In the genomic region with DNA sequence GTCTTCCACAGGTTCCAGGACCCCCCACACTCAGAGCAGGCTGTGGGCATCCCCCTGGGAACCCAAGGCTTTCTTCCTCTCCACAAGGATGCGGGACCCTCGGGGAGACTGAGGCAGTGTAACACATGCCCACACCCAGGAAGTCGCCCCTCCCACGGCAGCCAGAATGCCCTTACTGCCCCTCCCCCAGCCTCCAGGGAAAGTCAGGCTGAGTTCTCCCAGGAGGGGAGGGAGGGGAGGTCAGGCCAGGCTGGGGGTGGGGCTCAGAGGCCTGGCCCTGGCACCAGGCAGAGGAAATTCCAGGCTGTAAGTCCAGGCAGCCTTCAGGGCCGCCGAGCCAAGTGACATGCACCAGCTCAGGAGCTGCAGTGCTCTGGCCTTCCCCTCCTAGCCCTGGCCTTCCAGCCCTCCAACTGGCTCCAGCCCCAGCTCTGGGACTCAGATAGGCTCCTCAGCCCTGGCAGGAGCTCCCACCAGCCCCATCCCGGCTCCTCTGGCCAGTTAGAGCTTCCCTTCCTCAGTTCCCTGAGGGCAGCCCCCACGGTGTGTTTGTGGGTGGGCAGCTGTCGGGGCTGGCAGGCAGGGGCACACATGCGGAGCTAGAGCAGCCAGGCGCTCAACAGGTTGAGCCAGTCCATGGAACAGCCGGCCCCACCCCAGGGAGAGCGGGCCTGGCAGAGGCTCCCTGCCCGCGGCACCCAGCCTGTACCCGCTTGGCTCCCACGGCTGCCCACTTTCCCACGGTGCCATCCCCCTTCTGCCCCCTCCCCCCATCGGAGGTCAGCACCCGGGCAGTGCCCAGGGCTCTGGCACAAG, we compare ENCODE assay signal across 1 cellular context.
A peak's percentile ranks its signal among the peaks of the same experiment; 100 is the strongest.
TF ChIP-seq lines count a peak whose summit lies in the region.

No MANE protein-coding gene starts in this region.

TF ChIP-seq in HepG2, 621 proteins besides CTCF, POLR2A, EP300 and RAD21 (continued from another document and continues in another):
- TF ChIP-seq HNF1A (IDR thresholded peaks at IDR 0.05; ENCODE audit: low read depth), result 0 out of 2 replicates have a peak, but pooled peaks have one; percentile 17
- no peak; the same call in 1 of the 2 replicates for TF ChIP-seq HNF1A (CRISPR knock-in tag; IDR thresholded peaks at IDR 0.05; ENCODE audit: borderline replicate concordance)
- TF ChIP-seq AHR (CRISPR knock-in tag; IDR thresholded peaks at IDR 0.05), result no peak
- TF ChIP-seq, protein P1, sequence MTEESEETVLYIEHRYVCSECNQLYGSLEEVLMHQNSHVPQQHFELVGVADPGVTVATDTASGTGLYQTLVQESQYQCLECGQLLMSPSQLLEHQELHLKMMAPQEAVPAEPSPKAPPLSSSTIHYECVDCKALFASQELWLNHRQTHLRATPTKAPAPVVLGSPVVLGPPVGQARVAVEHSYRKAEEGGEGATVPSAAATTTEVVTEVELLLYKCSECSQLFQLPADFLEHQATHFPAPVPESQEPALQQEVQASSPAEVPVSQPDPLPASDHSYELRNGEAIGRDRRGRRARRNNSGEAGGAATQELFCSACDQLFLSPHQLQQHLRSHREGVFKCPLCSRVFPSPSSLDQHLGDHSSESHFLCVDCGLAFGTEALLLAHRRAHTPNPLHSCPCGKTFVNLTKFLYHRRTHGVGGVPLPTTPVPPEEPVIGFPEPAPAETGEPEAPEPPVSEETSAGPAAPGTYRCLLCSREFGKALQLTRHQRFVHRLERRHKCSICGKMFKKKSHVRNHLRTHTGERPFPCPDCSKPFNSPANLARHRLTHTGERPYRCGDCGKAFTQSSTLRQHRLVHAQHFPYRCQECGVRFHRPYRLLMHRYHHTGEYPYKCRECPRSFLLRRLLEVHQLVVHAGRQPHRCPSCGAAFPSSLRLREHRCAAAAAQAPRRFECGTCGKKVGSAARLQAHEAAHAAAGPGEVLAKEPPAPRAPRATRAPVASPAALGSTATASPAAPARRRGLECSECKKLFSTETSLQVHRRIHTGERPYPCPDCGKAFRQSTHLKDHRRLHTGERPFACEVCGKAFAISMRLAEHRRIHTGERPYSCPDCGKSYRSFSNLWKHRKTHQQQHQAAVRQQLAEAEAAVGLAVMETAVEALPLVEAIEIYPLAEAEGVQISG (CRISPR knock-in tag; IDR thresholded peaks at IDR 0.05), result peak; percentile 18; the same call in 1 of the 2 replicates
- TF ChIP-seq ZNF318 (CRISPR knock-in tag; IDR thresholded peaks at IDR 0.05), result 0 out of 2 replicates have a peak, but pooled peaks have one; percentile 30
- TF ChIP-seq ZSCAN22 (CRISPR knock-in tag; IDR thresholded peaks at IDR 0.05), result no peak
- TF ChIP-seq ATRX (CRISPR knock-in tag; IDR thresholded peaks at IDR 0.05; ENCODE audit: borderline replicate concordance), result no peak
- TF ChIP-seq ZNF251 (CRISPR knock-in tag; IDR thresholded peaks at IDR 0.05), result no peak
- no peak for TF ChIP-seq SIX1 (CRISPR knock-in tag; IDR thresholded peaks at IDR 0.05; ENCODE audit: borderline replicate concordance)
- peak; percentile 49 for TF ChIP-seq HOXA3 (CRISPR knock-in tag; IDR thresholded peaks at IDR 0.05)
- TF ChIP-seq SMAD3 (CRISPR knock-in tag; IDR thresholded peaks at IDR 0.05), result no peak
- TF ChIP-seq PBX3 (CRISPR knock-in tag; IDR thresholded peaks at IDR 0.05; ENCODE audit: borderline replicate concordance), result no peak
- TF ChIP-seq HES4 (CRISPR knock-in tag; IDR thresholded peaks at IDR 0.05; ENCODE audit: borderline replicate concordance), result no peak
- TF ChIP-seq SAP130 (CRISPR knock-in tag; IDR thresholded peaks at IDR 0.05; ENCODE audit: low read depth), result peak; percentile 78
- TF ChIP-seq SMARCE1 (IDR thresholded peaks at IDR 0.05; ENCODE audit: borderline replicate concordance), result no peak
- TF ChIP-seq ZNF317 (CRISPR knock-in tag; IDR thresholded peaks at IDR 0.05), result 0 out of 2 replicates have a peak, but pooled peaks have one; percentile 46
- no peak for TF ChIP-seq MYPOP (CRISPR knock-in tag; IDR thresholded peaks at IDR 0.05)
- no peak for TF ChIP-seq EHMT2 (IDR thresholded peaks at IDR 0.05; ENCODE audit: borderline replicate concordance, low read depth, low read length)
- TF ChIP-seq ZBTB39 (CRISPR knock-in tag; IDR thresholded peaks at IDR 0.05), result no peak
- TF ChIP-seq BRD4 (CRISPR knock-in tag; IDR thresholded peaks at IDR 0.05), result peak; percentile 47; the same call in 1 of the 2 replicates
- no peak for TF ChIP-seq PITX1 (CRISPR knock-in tag; IDR thresholded peaks at IDR 0.05)
- TF ChIP-seq GATAD1 (CRISPR knock-in tag; IDR thresholded peaks at IDR 0.05), result 0 out of 2 replicates have a peak, but pooled peaks have one; percentile 23
- TF ChIP-seq RXRA (CRISPR knock-in tag; IDR thresholded peaks at IDR 0.05), result peak; percentile 79
- TF ChIP-seq RFX3 (CRISPR knock-in tag; IDR thresholded peaks at IDR 0.05), result no peak
- no peak for TF ChIP-seq ZNF543 (CRISPR knock-in tag; IDR thresholded peaks at IDR 0.05)
- TF ChIP-seq NCOA2 (CRISPR knock-in tag; IDR thresholded peaks at IDR 0.05), result 0 out of 2 replicates have a peak, but pooled peaks have one; percentile 20
- TF ChIP-seq KDM6A (CRISPR knock-in tag; IDR thresholded peaks at IDR 0.05; ENCODE audit: low read depth), result no peak
- TF ChIP-seq RFX1 (IDR thresholded peaks at IDR 0.05), result no peak
- 0 out of 2 replicates have a peak, but pooled peaks have one; percentile 12 for TF ChIP-seq ZNF350 (CRISPR knock-in tag; IDR thresholded peaks at IDR 0.05; ENCODE audit: borderline replicate concordance, low read depth)
- TF ChIP-seq HCFC1 (IDR thresholded peaks at IDR 0.05; ENCODE audit: low read depth, low read length), result no peak
- 0 out of 2 replicates have a peak, but pooled peaks have one; percentile 3 for TF ChIP-seq STAG1 (CRISPR knock-in tag; IDR thresholded peaks at IDR 0.05)
- TF ChIP-seq XRCC5 (optimal IDR thresholded peaks at IDR 0.05; ENCODE audit: low read length), result no peak
- TF ChIP-seq ZBTB1 (CRISPR knock-in tag; IDR thresholded peaks at IDR 0.05; ENCODE audit: borderline replicate concordance), result no peak
- no peak for TF ChIP-seq MIER2 (CRISPR knock-in tag; IDR thresholded peaks at IDR 0.05)
